8 cellular contexts compared by ENCODE assay signal in the genomic region with DNA sequence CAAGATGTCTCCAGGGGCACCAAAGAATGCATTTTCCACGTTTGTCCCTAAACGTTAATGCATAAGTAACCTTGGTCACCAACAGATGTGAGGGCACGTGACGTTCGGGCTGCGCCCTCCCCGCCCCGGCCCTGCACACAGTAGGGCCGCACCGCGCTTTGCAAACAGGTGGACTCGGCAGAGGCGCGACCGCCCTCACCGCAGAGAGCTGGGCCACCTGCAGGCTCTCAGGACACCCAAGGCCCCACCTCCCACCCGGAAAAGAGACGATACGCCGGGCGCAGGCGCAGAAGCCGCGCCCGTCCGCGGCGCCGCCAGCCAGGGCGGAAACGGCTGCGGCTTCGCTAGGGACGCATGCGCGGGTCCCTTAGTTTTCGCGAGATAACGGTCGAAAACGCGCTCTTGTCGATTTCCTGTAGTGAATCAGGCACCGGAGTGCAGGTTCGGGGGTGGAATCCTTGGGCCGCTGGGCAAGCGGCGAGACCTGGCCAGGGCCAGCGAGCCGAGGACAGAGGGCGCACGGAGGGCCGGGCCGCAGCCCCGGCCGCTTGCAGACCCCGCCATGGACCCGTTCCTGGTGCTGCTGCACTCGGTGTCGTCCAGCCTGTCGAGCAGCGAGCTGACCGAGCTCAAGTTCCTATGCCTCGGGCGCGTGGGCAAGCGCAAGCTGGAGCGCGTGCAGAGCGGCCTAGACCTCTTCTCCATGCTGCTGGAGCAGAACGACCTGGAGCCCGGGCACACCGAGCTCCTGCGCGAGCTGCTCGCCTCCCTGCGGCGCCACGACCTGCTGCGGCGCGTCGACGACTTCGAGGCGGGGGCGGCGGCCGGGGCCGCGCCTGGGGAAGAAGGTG. TPM values are rescaled to one million over a fixed set of nuclear protein-coding genes. Genes with fewer than 3 reads are reported as not detected.
DNase-seq lines count a peak whose midpoint lies in the region; ATAC-seq, FAIRE-seq and TF ChIP-seq lines count a peak whose summit lies in the region.

A gene with protein sequence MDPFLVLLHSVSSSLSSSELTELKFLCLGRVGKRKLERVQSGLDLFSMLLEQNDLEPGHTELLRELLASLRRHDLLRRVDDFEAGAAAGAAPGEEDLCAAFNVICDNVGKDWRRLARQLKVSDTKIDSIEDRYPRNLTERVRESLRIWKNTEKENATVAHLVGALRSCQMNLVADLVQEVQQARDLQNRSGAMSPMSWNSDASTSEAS (plus strand): TSS at position 399 of the 851 bp plus-strand sequence. CDS start 164 bp downstream, at position 563.

- H3K27me3 Mint-ChIP-seq in activated T-helper 1 cell treated with anti-CD3 and anti-CD28 coated beads, Interleukin-12 subunit alpha, Interleukin-12 subunit beta, Interleukin-2, Interleukin-4 antibody, amounts not matched to agents 30 ng/mL and 10 ng/mL and 1 ng/mL, durations not matched to agents 14 hours and 24 hours and 36 hours (ENCODE audit: insufficient read depth) = peaks cover 9% of the 10 kb centered on the region
- peaks cover 0 to 1% (median 0%) of the 10 kb centered on the region in 5 donors for H3K27me3 Mint-ChIP-seq in naive thymus-derived CD8-positive, alpha-beta T cell
- peaks cover 0 to 6% of the 10 kb centered on the region in 2 donors for H3K27me3 Mint-ChIP-seq in stimulated activated naive B cell treated with anti-CD40 and anti-IgM and Interleukin-4, amounts not matched to agents 10 μg/mL and 1 μg/mL and 100 μg/mL, for 72 hours

- peaks cover 33% of the 10 kb centered on the region for H3K36me3 Mint-ChIP-seq in activated T-helper 1 cell treated with anti-CD3 and anti-CD28 coated beads, Interleukin-12 subunit alpha, Interleukin-12 subunit beta, Interleukin-2, Interleukin-4 antibody, amounts not matched to agents 30 ng/mL and 10 ng/mL and 1 ng/mL, durations not matched to agents 14 hours and 24 hours and 36 hours (ENCODE audit: low read depth)
- H3K36me3 Mint-ChIP-seq in naive thymus-derived CD8-positive, alpha-beta T cell = peaks cover 0 to 39% (median 7%) of the 10 kb centered on the region in 3 donors
- peaks cover 12 to 34% of the 10 kb centered on the region in 2 donors for H3K36me3 Mint-ChIP-seq in stimulated activated naive B cell treated with anti-CD40 and anti-IgM and Interleukin-4, amounts not matched to agents 10 μg/mL and 1 μg/mL and 100 μg/mL, for 72 hours

- intact Hi-C loops in activated T-helper 1 cell treated with anti-CD3 and anti-CD28 coated beads, Interleukin-12 subunit alpha, Interleukin-12 subunit beta, Interleukin-2, Interleukin-4 antibody, amounts not matched to agents 30 ng/mL and 10 ng/mL and 1 ng/mL, durations not matched to agents 14 hours and 24 hours and 36 hours (cut with micrococcal nuclease) = loop anchor here (1.0 to 5.0 kb wide), 8 partner anchors 67 to 1249 kb away; a partner anchor contains a TSS

- POLR2A ChIA-PET in naive thymus-derived CD8-positive, alpha-beta T cell (lab: Charles Lee) = interaction anchor here (0.6 to 2.3 kb wide), 4 partner anchors 9 to 1381 kb away, joined by 8 to 16 read pairs (median 11); a partner anchor contains a TSS

- H3K4me3 Mint-ChIP-seq in activated T-helper 1 cell treated with anti-CD3 and anti-CD28 coated beads, Interleukin-12 subunit alpha, Interleukin-12 subunit beta, Interleukin-2, Interleukin-4 antibody, amounts not matched to agents 30 ng/mL and 10 ng/mL and 1 ng/mL, durations not matched to agents 14 hours and 24 hours and 36 hours = peak within 1 kb of the TSS; percentile 99
- H3K4me3 Mint-ChIP-seq in naive thymus-derived CD8-positive, alpha-beta T cell = peak within 1 kb of the TSS; percentile 91 to 98 (median 96)
- peak within 1 kb of the TSS; percentile 92 for H3K4me3 Mint-ChIP-seq in stimulated activated naive B cell treated with anti-CD40 and anti-IgM and Interleukin-4, amounts not matched to agents 10 μg/mL and 1 μg/mL and 100 μg/mL, for 72 hours

- in situ Hi-C loops in KBM-7 (cut with MboI; ENCODE audit: low pct_unique_long_range_greater_than_20kb, low sequenced_read_pairs) = no loop called here

- H3K27me3 ChIP-seq in fibroblast of lung (ENCODE audit: control insufficient read depth, insufficient read depth, low read length) = no peaks in the 10 kb centered on the region

- peak within 1 kb of the TSS; percentile 88 to 98 (median 94) for H3K4me3 ChIP-seq in fibroblast of lung (replicated peaks in 1 of 4; ENCODE audit: control extremely low read depth in 1 of 4, insufficient read depth in 1 of 4, low read depth in 3 of 4, low read length in 4 of 4)

- peak; percentile 64 for ATAC-seq in GM21529 (IDR thresholded peaks at IDR 0.05; ENCODE audit: unreplicated experiment)
- peak; percentile 73 to 76 for ATAC-seq in naive thymus-derived CD8-positive, alpha-beta T cell
- ATAC-seq in stimulated activated naive B cell treated with anti-CD40 and anti-IgM and Interleukin-4, amounts not matched to agents 10 μg/mL and 1 μg/mL and 100 μg/mL, for 72 hours (replicated peaks) = peak; percentile 77 to 85

- peak within 1 kb of the TSS; percentile 99 for H3K27ac Mint-ChIP-seq in activated T-helper 1 cell treated with anti-CD3 and anti-CD28 coated beads, Interleukin-12 subunit alpha, Interleukin-12 subunit beta, Interleukin-2, Interleukin-4 antibody, amounts not matched to agents 30 ng/mL and 10 ng/mL and 1 ng/mL, durations not matched to agents 14 hours and 24 hours and 36 hours
- H3K27ac Mint-ChIP-seq in naive thymus-derived CD8-positive, alpha-beta T cell = peak within 1 kb of the TSS; percentile 90 to 98 (median 97)
- H3K27ac Mint-ChIP-seq in stimulated activated naive B cell treated with anti-CD40 and anti-IgM and Interleukin-4, amounts not matched to agents 10 μg/mL and 1 μg/mL and 100 μg/mL, for 72 hours = peak within 1 kb of the TSS; percentile 96

- H2AFZ ChIP-seq in fibroblast of lung (ENCODE audit: low read length) = peak within 1 kb of the TSS; percentile 85

- FAIRE-seq in RCC 7860 (lab: Jason Lieb, UNC) = no peak

- DNase-seq in DMS153 (lab: John Stamatoyannopoulos, UW) (peak; percentile 89), KBM-7 (peak; percentile 92), RCC 7860 (ENCODE audit: low spot score) (peak; percentile 83), fibroblast of lung (ENCODE audit: low read depth in 2 of 2) (peak; percentile 89 to 90)
- peak; percentile 89 for DNase-seq in activated T-helper 1 cell treated with anti-CD3 and anti-CD28 coated beads, Interleukin-12 subunit alpha, Interleukin-12 subunit beta, Interleukin-2, Interleukin-4 antibody, amounts not matched to agents 30 ng/mL and 10 ng/mL and 1 ng/mL, durations not matched to agents 14 hours and 24 hours and 36 hours (ENCODE audit: low spot score)
- DNase-seq in naive thymus-derived CD8-positive, alpha-beta T cell = peak; percentile 84 to 95 (median 90)
- peak; percentile 90 for DNase-seq in stimulated activated naive B cell treated with anti-CD40 and anti-IgM and Interleukin-4, amounts not matched to agents 10 μg/mL and 1 μg/mL and 100 μg/mL, for 72 hours

- H3K9me3 Mint-ChIP-seq in activated T-helper 1 cell treated with anti-CD3 and anti-CD28 coated beads, Interleukin-12 subunit alpha, Interleukin-12 subunit beta, Interleukin-2, Interleukin-4 antibody, amounts not matched to agents 30 ng/mL and 10 ng/mL and 1 ng/mL, durations not matched to agents 14 hours and 24 hours and 36 hours = no peaks in the 10 kb centered on the region
- no peaks in the 10 kb centered on the region for H3K9me3 Mint-ChIP-seq in naive thymus-derived CD8-positive, alpha-beta T cell
- no peaks in the 10 kb centered on the region for H3K9me3 Mint-ChIP-seq in stimulated activated naive B cell treated with anti-CD40 and anti-IgM and Interleukin-4, amounts not matched to agents 10 μg/mL and 1 μg/mL and 100 μg/mL, for 72 hours

- H3K36me3 ChIP-seq in fibroblast of lung (ENCODE audit: control insufficient read depth, insufficient read depth, low read length) = peaks cover 13% of the 10 kb centered on the region

- H3K9me3 ChIP-seq in fibroblast of lung (ENCODE audit: control insufficient read depth, insufficient read depth, low read depth, low read length) = no peaks in the 10 kb centered on the region

- H3K9ac ChIP-seq in fibroblast of lung (ENCODE audit: insufficient read depth, low read length) = peak within 1 kb of the TSS; percentile 95

- peaks cover 40% of the 10 kb centered on the region for H3K79me2 ChIP-seq in fibroblast of lung (ENCODE audit: control insufficient read depth, insufficient read depth, low read length)

- H3K27ac ChIP-seq in fibroblast of lung (ENCODE audit: insufficient read depth, low read length) = peak within 1 kb of the TSS; percentile 94

- H4K20me1 ChIP-seq in fibroblast of lung (ENCODE audit: control insufficient read depth, extremely low read depth, insufficient read depth, low read length) = no peaks in the 10 kb centered on the region

- TF ChIP-seq CTCF in fibroblast of lung (conservative IDR thresholded peaks at IDR 0.05 in 1 of 2, IDR thresholded peaks at IDR 0.05 in 1 of 2; ENCODE audit: low read depth in 1 of 2, low read length in 2 of 2) = no peak

- peaks cover 37% of the 10 kb centered on the region for H3K4me1 Mint-ChIP-seq in activated T-helper 1 cell treated with anti-CD3 and anti-CD28 coated beads, Interleukin-12 subunit alpha, Interleukin-12 subunit beta, Interleukin-2, Interleukin-4 antibody, amounts not matched to agents 30 ng/mL and 10 ng/mL and 1 ng/mL, durations not matched to agents 14 hours and 24 hours and 36 hours (ENCODE audit: low read depth)
- peaks cover 13 to 47% (median 42%) of the 10 kb centered on the region in 4 donors for H3K4me1 Mint-ChIP-seq in naive thymus-derived CD8-positive, alpha-beta T cell
- peaks cover 21 to 49% of the 10 kb centered on the region in 2 donors for H3K4me1 Mint-ChIP-seq in stimulated activated naive B cell treated with anti-CD40 and anti-IgM and Interleukin-4, amounts not matched to agents 10 μg/mL and 1 μg/mL and 100 μg/mL, for 72 hours

- H3K4me1 ChIP-seq in fibroblast of lung (ENCODE audit: control insufficient read depth, extremely low read depth, insufficient read depth, low read length) = peaks cover 7% of the 10 kb centered on the region

- peak within 1 kb of the TSS; percentile 97 for H3K4me2 ChIP-seq in fibroblast of lung (ENCODE audit: extremely low read depth, insufficient read depth, low read length)

RNA-seq across cellular contexts. Expression of the gene that starts here (rescaled TPM):
- total RNA-seq in activated T-helper 1 cell treated with anti-CD3 and anti-CD28 coated beads, Interleukin-12 subunit alpha, Interleukin-12 subunit beta, Interleukin-2, Interleukin-4 antibody, amounts not matched to agents 30 ng/mL and 10 ng/mL and 1 ng/mL, durations not matched to agents 14 hours and 24 hours and 36 hours = 47.9 and 51.8 TPM in 2 replicates
- total RNA-seq in fibroblast of lung = 32.0 and 36.5 TPM in 2 replicates
- polyA plus RNA-seq in fibroblast of lung = 25.4 and 26.3 TPM in 2 replicates
- polyA plus RNA-seq in fibroblast of lung (2012) = 25.4 and 33.9 TPM in 2 replicates
- 45.8 and 62.2 TPM in 2 replicates for polyA minus RNA-seq in fibroblast of lung (ENCODE audit: low replicate concordance)
- 10 to 100 TPM; 34.7 to 37.8 TPM for total RNA-seq in naive thymus-derived CD8-positive, alpha-beta T cell
- polyA plus RNA-seq in naive thymus-derived CD8-positive, alpha-beta T cell = 10 to 100 TPM in 1 of 3 donors, 1 to 10 TPM in 2; 7.2 to 19.3 (median 8.4) TPM

Comparison
In these comparisons a context has a peak if more than half of its experiments do, and no peak if none do; other contexts are left out.
1. Peak in every context shown above with its lines: DNase-seq, ATAC-seq, H3K4me3 ChIP-seq and H3K27ac ChIP-seq.